Comparison of ENCODE assay signal across 40 cellular contexts in the genomic region with DNA sequence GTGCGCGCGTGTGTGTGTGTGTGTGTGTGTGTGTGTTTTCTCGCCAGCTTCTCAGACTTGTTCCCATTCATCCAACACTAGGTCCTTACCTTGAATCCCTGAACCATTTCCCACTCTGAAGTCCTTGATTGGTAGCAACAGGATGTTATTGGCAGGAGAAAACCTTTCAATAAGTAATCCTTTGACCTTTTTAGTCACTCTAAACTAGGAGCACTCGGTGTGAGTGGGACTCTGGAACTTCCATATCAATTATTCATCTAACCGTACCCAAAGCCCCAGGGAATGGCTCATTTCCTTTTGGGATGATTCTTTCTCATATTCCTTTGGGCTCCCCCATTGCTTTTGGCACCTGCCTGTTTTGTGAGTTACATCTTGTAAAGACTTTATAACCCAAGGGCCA.
"Had no signal": no experiment of that assay in that cellular context is flagged by ENCODE, and none has a peak within 500 bp of the region (broad histone marks: within the 10 kb centered on the region; RNA-seq: fewer than 3 reads in every experiment).

No MANE protein-coding gene starts in this region.

- H3K9ac ChIP-seq: SK-N-SH had no signal

- H3K27me3 ChIP-seq: brain microvascular endothelial cell, cardiac muscle cell, MG63, Peyer's patch, SJSA1 had no signal

- ATAC-seq: activated CD8-positive, alpha-beta memory T cell treated with anti-CD3 and anti-CD28 coated beads, Interleukin-2, amount 10 ng/mL, durations not matched to agents 7 days and 5 days; PC-3 had no signal

- H3K4me1 ChIP-seq: Peyer's patch, SJSA1 had no signal

- H3K27me3 Mint-ChIP-seq: activated B cell treated with CpG ODN at 0.5 μM for 24 hours had no signal

- H3K36me3 Mint-ChIP-seq: activated CD4-positive, alpha-beta memory T cell treated with anti-CD3 and anti-CD28 coated beads for 36 hours; activated CD8-positive, alpha-beta memory T cell treated with anti-CD3 and anti-CD28 coated beads, Interleukin-2, amount 10 ng/mL, durations not matched to agents 7 days and 5 days; activated naive CD8-positive, alpha-beta T cell treated with anti-CD3 and anti-CD28 coated beads for 36 hours had no signal

- H3K27ac ChIP-seq: brain microvascular endothelial cell, cardiac muscle cell, Peyer's patch, SJSA1 had no signal

- H3K4me3 Mint-ChIP-seq: activated B cell treated with CpG ODN at 0.5 μM for 24 hours; activated CD4-positive, alpha-beta memory T cell treated with anti-CD3 and anti-CD28 coated beads for 36 hours; activated CD8-positive, alpha-beta memory T cell treated with anti-CD3 and anti-CD28 coated beads, Interleukin-2, amount 10 ng/mL, durations not matched to agents 7 days and 5 days; activated naive CD8-positive, alpha-beta T cell treated with anti-CD3 and anti-CD28 coated beads for 36 hours; central memory CD8-positive, alpha-beta T cell; T-helper 1 cell treated with Interleukin-12 subunit alpha and Interleukin-12 subunit beta and Interleukin-4 antibody, amounts not matched to agents 30 μg/mL and 1 μg/mL, for 36 hours; T-helper 2 cell treated with Interferon-gamma antibody and Interleukin-4, amounts not matched to agents 5 μg/mL and 100 μg/mL, for 36 hours had no signal

- H3K36me3 ChIP-seq: brain microvascular endothelial cell, cardiac muscle cell, MG63, Peyer's patch, SJSA1 had no signal

- H3K4me2 ChIP-seq: SK-N-SH had no signal

- H3K9me3 ChIP-seq: MG63, Peyer's patch, SJSA1, SK-N-SH had no signal

- H3K4me1 Mint-ChIP-seq: activated B cell treated with CpG ODN at 0.5 μM for 24 hours; activated CD8-positive, alpha-beta memory T cell treated with anti-CD3 and anti-CD28 coated beads, Interleukin-2, amount 10 ng/mL, durations not matched to agents 7 days and 5 days; central memory CD8-positive, alpha-beta T cell had no signal

- H3K27ac Mint-ChIP-seq: activated B cell treated with CpG ODN at 0.5 μM for 24 hours; activated CD4-positive, alpha-beta memory T cell treated with anti-CD3 and anti-CD28 coated beads for 36 hours; activated CD8-positive, alpha-beta memory T cell treated with anti-CD3 and anti-CD28 coated beads, Interleukin-2, amount 10 ng/mL, durations not matched to agents 7 days and 5 days; activated naive CD8-positive, alpha-beta T cell treated with anti-CD3 and anti-CD28 coated beads for 36 hours; T-helper 1 cell treated with Interleukin-12 subunit alpha and Interleukin-12 subunit beta and Interleukin-4 antibody, amounts not matched to agents 30 μg/mL and 1 μg/mL, for 36 hours; T-helper 2 cell treated with Interferon-gamma antibody and Interleukin-4, amounts not matched to agents 5 μg/mL and 100 μg/mL, for 36 hours had no signal

- DNase-seq: activated B cell treated with CpG ODN at 0.5 μM for 24 hours; activated CD4-positive, alpha-beta memory T cell treated with anti-CD3 and anti-CD28 coated beads for 36 hours; activated CD4-positive, alpha-beta T cell treated with anti-CD3 and anti-CD28 coated beads for 4 hours; activated CD4-positive, alpha-beta T cell treated with anti-CD3 and anti-CD28 coated beads, Interleukin-2, amount 50 U/mL, for 1 hour; activated CD4-positive, CD25-positive, alpha-beta regulatory T cell treated with anti-CD3 and anti-CD28 coated beads, Interleukin-2, amount 50 U/mL, for 72 hours; activated CD8-positive, alpha-beta memory T cell treated with anti-CD3 and anti-CD28 coated beads for 24 hours; activated CD8-positive, alpha-beta memory T cell treated with anti-CD3 and anti-CD28 coated beads, Interleukin-2, amount 10 ng/mL, durations not matched to agents 7 days and 5 days; activated CD8-positive, alpha-beta memory T cell treated with anti-CD3 and anti-CD28 coated beads, Interleukin-2, amount 50 U/mL, for 48 hours; activated effector memory CD4-positive, alpha-beta T cell treated with Interleukin-2 at 50 U/mL for 16 hours; activated naive CD4-positive, alpha-beta T cell; activated naive CD4-positive, alpha-beta T cell treated with anti-CD3 and anti-CD28 coated beads, Interleukin-2, amount 50 U/mL, for 16 hours; activated naive CD8-positive, alpha-beta T cell treated with anti-CD3 and anti-CD28 coated beads for 36 hours; activated T-cell treated with anti-CD3 and anti-CD28 coated beads, Interleukin-2, amount 50 U/mL, for 48 hours; amniotic stem cell; aorta; brain microvascular endothelial cell; Kasumi-1; MG63; NCI-H1048; NCI-H1105 treated with DMSO at 0.1 percent for 48 hours; NCI-H1436; NCI-H187; NCI-H2029 treated with DMSO at 0.1 percent for 48 hours; NCI-H2107; NCI-H2171; NCI-H510A; NCI-H526; NCI-H748 treated with DMSO at 0.1 percent for 48 hours; NK-92 treated with Interleukin-12 subunit alpha and Interleukin-12 subunit beta, amount 100 ng/mL, for 24 hours; PC-3; Peyer's patch; RPMI8226; SHP77 treated with DMSO at 0.1 percent for 48 hours; SK-N-SH had no signal

- H3K4me3 ChIP-seq: cardiac muscle cell, MG63, Peyer's patch, SJSA1 had no signal

- FAIRE-seq: TTC549 had no signal

- H3K9me3 Mint-ChIP-seq: activated B cell treated with CpG ODN at 0.5 μM for 24 hours; activated CD4-positive, alpha-beta memory T cell treated with anti-CD3 and anti-CD28 coated beads for 36 hours; activated naive CD8-positive, alpha-beta T cell treated with anti-CD3 and anti-CD28 coated beads for 36 hours; central memory CD8-positive, alpha-beta T cell; T-helper 1 cell treated with Interleukin-12 subunit alpha and Interleukin-12 subunit beta and Interleukin-4 antibody, amounts not matched to agents 30 μg/mL and 1 μg/mL, for 36 hours; T-helper 2 cell treated with Interferon-gamma antibody and Interleukin-4, amounts not matched to agents 5 μg/mL and 100 μg/mL, for 36 hours had no signal
